In genomic region chr6:166586424-166587156, GRCh38 we compare ENCODE assay signal across 8 cellular contexts. TPM values are rescaled to one million over a fixed set of nuclear protein-coding genes. Genes with fewer than 3 reads are reported as not detected.
DNase-seq lines count a peak whose midpoint lies in the region; ATAC-seq and TF ChIP-seq lines count a peak whose summit lies in the region.

TSS of gene RAMACL (minus strand) at chr6:166586678. CDS start at chr6:166586477, 201 bp downstream.

- H3K27ac ChIP-seq in tibial nerve: no peak within 1 kb of the TSS

- no peak for TF ChIP-seq POLR2A in tibial nerve (IDR thresholded peaks at IDR 0.05)

- WGBS in tibial nerve, 2 donors: 95 to 96% methylated on average over 9 of the region's 9 CpGs

- DNase-seq in GM06990 (ENCODE audit: extremely low read depth, insufficient read length): peak; percentile 37
- peak in 3 of 5 donors; percentile 8 to 29 (median 29) for DNase-seq in T-helper 1 cell
- peak; percentile 56 for DNase-seq in epithelial cell of esophagus (ENCODE audit: low read depth)
- peak; percentile 48 for DNase-seq in stimulated activated naive CD8-positive, alpha-beta T cell treated with anti-CD3 and anti-CD28 coated beads, Interleukin-15, Interleukin-2, amounts not matched to agents 100 U/mL and 50 U/mL, for 24 hours
- no peak for DNase-seq in NCI-H69 (lab: John Stamatoyannopoulos, UW)
- DNase-seq in tibial nerve (ENCODE audit: low spot score in 2 of 2): no peak

- H3K27me3 ChIP-seq in GM06990 (replicated peaks; ENCODE audit: control insufficient read depth, insufficient read depth, low read length) (no peaks in the 10 kb centered on the region), tibial nerve (no peaks in the 10 kb centered on the region)

- no peaks in the 10 kb centered on the region for H3K9me3 ChIP-seq in tibial nerve

- ATAC-seq in GM19395 (IDR thresholded peaks at IDR 0.05; ENCODE audit: unreplicated experiment) (peak; percentile 73), HG03175 (IDR thresholded peaks at IDR 0.05; ENCODE audit: unreplicated experiment) (peak; percentile 75)
- ATAC-seq in stimulated activated naive CD8-positive, alpha-beta T cell treated with anti-CD3 and anti-CD28 coated beads, Interleukin-15, Interleukin-2, amounts not matched to agents 100 U/mL and 50 U/mL, for 24 hours: peak; percentile 93

- H3K4me1 ChIP-seq in tibial nerve: peaks cover 0 to 54% (median 14%) of the 10 kb centered on the region in 4 donors

- TF ChIP-seq EP300 in tibial nerve (IDR thresholded peaks at IDR 0.05): no peak

- H3K36me3 ChIP-seq in GM06990 (ENCODE audit: control insufficient read depth, insufficient read depth, low read length): no peaks in the 10 kb centered on the region
- no peaks in the 10 kb centered on the region for H3K36me3 ChIP-seq in tibial nerve

- no peak within 1 kb of the TSS for H3K4me3 ChIP-seq in GM06990 (replicated peaks; ENCODE audit: low read depth, low read length)
- H3K4me3 ChIP-seq in epithelial cell of esophagus (ENCODE audit: low read length): no peak within 1 kb of the TSS
- H3K4me3 ChIP-seq in tibial nerve: no peak within 1 kb of the TSS

- no peak for TF ChIP-seq CTCF in GM06990 (IDR thresholded peaks at IDR 0.05; ENCODE audit: insufficient read depth, low read length, poor library complexity, severe bottlenecking)
- no peak for TF ChIP-seq CTCF in epithelial cell of esophagus (IDR thresholded peaks at IDR 0.05; ENCODE audit: insufficient read depth, low read depth, low read length, missing control alignments)
- TF ChIP-seq CTCF in tibial nerve (IDR thresholded peaks at IDR 0.05): no peak

RNA-seq across cellular contexts. Expression of gene RAMACL, which starts in this region (rescaled TPM):
- 10 to 100 TPM in 1 of 4 donors, 1 to 10 TPM in 3; 8.2 to 10.8 (median 9.1) TPM for total RNA-seq in tibial nerve

Comparison
In these comparisons a context has a peak if more than half of its experiments do, and no peak if none do; other contexts are left out.
1. DNase-seq: peak in GM06990 (single experiment), T-helper 1 cell (3 of 5), epithelial cell of esophagus (single experiment) and stimulated activated naive CD8-positive, alpha-beta T cell treated with anti-CD3 and anti-CD28 coated beads, Interleukin-15, Interleukin-2, amounts not matched to agents 100 U/mL and 50 U/mL, for 24 hours (single experiment); none in NCI-H69 (single experiment) and tibial nerve (0 of 2).
2. Peak in every context shown above with its lines, with median percentiles within 50 percentile points of each other: ATAC-seq.